27 cellular contexts compared by ENCODE assay signal in the genomic region with DNA sequence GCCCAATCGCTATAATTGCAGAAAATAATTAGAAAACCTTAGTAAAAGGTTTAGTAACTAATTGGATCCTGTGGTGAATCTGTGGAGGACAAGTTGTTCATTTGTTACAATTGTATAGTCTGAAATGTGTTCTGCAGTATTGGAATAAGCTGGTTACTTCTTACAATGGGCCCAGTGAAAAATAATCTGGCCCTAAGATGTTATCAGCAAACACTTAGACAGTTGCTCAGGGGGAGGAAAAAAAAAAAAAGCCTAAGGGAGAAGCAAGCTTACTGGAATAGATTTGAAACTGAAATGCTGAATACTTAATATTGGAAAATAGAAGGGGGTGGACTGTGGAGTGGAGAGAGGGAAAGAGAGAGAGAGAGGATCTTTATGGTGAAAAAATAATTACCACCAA. TPM values are rescaled to one million over a fixed set of nuclear protein-coding genes. Genes with fewer than 3 reads are reported as not detected.
DNase-seq lines count a peak whose midpoint lies in the region; ATAC-seq and TF ChIP-seq lines count a peak whose summit lies in the region.
"Had no signal": no experiment of that assay in that cellular context is flagged by ENCODE, and none has a peak within 500 bp of the region (broad histone marks: within the 10 kb centered on the region; RNA-seq: fewer than 3 reads in every experiment).

No MANE protein-coding gene starts in this region.

- ATAC-seq in GM18502 (IDR thresholded peaks at IDR 0.05; ENCODE audit: poor library complexity, unreplicated experiment) (no peak), GM19035 (IDR thresholded peaks at IDR 0.05; ENCODE audit: unreplicated experiment) (no peak)
- ATAC-seq: GM12878, heart left ventricle, mucosa of descending colon, pancreas, upper lobe of right lung had no signal

- DNase-seq in NCI-H524 (lab: John Stamatoyannopoulos, UW): peak; percentile 68 to 86
- no peak for DNase-seq in activated naive CD4-positive, alpha-beta T cell (lab: John Stamatoyannopoulos, UW)
- DNase-seq: activated CD4-positive, alpha-beta T cell treated with anti-CD3 and anti-CD28 coated beads, Interleukin-2, amount 10 ng/mL, durations not matched to agents 7 days and 5 days; activated T-cell treated with anti-CD3 and anti-CD28 coated beads, Interleukin-2, amount 50 U/mL, for 48 hours; C1 segment of cervical spinal cord; effector CD8-positive, alpha-beta T cell; heart left ventricle; KBM-7; MG63; mucosa of descending colon; NCI-H1417 treated with DMSO at 0.1 percent for 48 hours; NCI-H526 treated with DMSO at 0.1 percent for 48 hours; pancreas; SJCRH30; stimulated activated CD4-positive, alpha-beta T cell treated with anti-CD3 and anti-CD28 coated beads, Interleukin-4, amount 100 ng/mL, for 1 hour; upper lobe of right lung had no signal

- peak overlapping the region; percentile 88 for H3K4me3 ChIP-seq in HEK293 (ENCODE audit: low read depth, low read length)
- H3K4me3 ChIP-seq: breast epithelium, GM12878, heart left ventricle, lung, MG63, mucosa of descending colon, pancreas, SJCRH30, upper lobe of right lung had no signal

- CTCF ChIA-PET in HEK293 (lab: Yijun Ruan, JAX): interaction anchor here (1.3 kb wide), 1 partner anchor 13 kb away, joined by 4 read pairs; no protein-coding TSS in a partner anchor

- POLR2A ChIA-PET in HEK293 (lab: Yijun Ruan, JAX): interaction anchor here (0.6 to 0.7 kb wide), 4 partner anchors 20 to 906 kb away, joined by 3 to 8 read pairs (median 4); no protein-coding TSS in a partner anchor

- no peak for TF ChIP-seq CTCF in HEK293 (tag by site-specific recombination; IDR thresholded peaks at IDR 0.05)

- H3K36me3 ChIP-seq in HEK293 (ENCODE audit: control insufficient read depth in 2 of 2, insufficient read depth in 1 of 2, low read length in 2 of 2): no peaks in the 10 kb centered on the region
- H3K36me3 ChIP-seq: breast epithelium, heart left ventricle, MG63, pancreas, SJCRH30, upper lobe of right lung had no signal

- H3K4me1 ChIP-seq in HEK293 (ENCODE audit: control insufficient read depth, insufficient read depth, low read length): peaks cover 16% of the 10 kb centered on the region
- H3K4me1 ChIP-seq: breast epithelium, pancreas, SJCRH30 had no signal

- H3K27ac ChIP-seq in HEK293 (ENCODE audit: extremely low read depth, low read depth, low read length) (no peak overlapping the region), cingulate gyrus (ENCODE audit: low read depth, low read length) (peak overlapping the region; percentile 41), temporal lobe (ENCODE audit: low read depth, low read length) (peak overlapping the region; percentile 19)
- H3K27ac ChIP-seq: breast epithelium, heart left ventricle, pancreas, SJCRH30, upper lobe of right lung had no signal

- H3K9me3 ChIP-seq in HEK293 (ENCODE audit: control insufficient read depth, insufficient read depth, low read depth, low read length): no peaks in the 10 kb centered on the region
- H3K9me3 ChIP-seq: MG63, mucosa of descending colon, pancreas, SJCRH30, upper lobe of right lung had no signal

TF ChIP-seq in HEK293, 187 proteins besides CTCF, POLR2A, EP300 and RAD21:
- TF ChIP-seq PATZ1 (tag by site-specific recombination; IDR thresholded peaks at IDR 0.05) (0 out of 2 replicates have a peak, but pooled peaks have one; percentile 14), PRDM6 (tag by site-specific recombination; IDR thresholded peaks at IDR 0.05) (peak; percentile 40), ZNF600 (tag by site-specific recombination; IDR thresholded peaks at IDR 0.05) (peak; percentile 73), ZNF76 (tag by site-specific recombination; IDR thresholded peaks at IDR 0.05; ENCODE audit: borderline replicate concordance, low read depth) (no peak), ZBTB7A (tag by site-specific recombination; IDR thresholded peaks at IDR 0.05; ENCODE audit: low read depth) (no peak), ZNF548 (tag by site-specific recombination; IDR thresholded peaks at IDR 0.05) (no peak), ZNF138 (tag by site-specific recombination; IDR thresholded peaks at IDR 0.05; ENCODE audit: borderline replicate concordance) (no peak), FEZF1 (tag by site-specific recombination; IDR thresholded peaks at IDR 0.05) (peak; percentile 67), PRDM1 (tag by site-specific recombination; IDR thresholded peaks at IDR 0.05) (peak; percentile 76), ZBTB17 (tag by site-specific recombination; IDR thresholded peaks at IDR 0.05) (0 out of 2 replicates have a peak, but pooled peaks have one; percentile 12), ZXDB (tag by site-specific recombination; IDR thresholded peaks at IDR 0.05) (0 out of 2 replicates have a peak, but pooled peaks have one; percentile 27), GLI2 (tag by site-specific recombination; IDR thresholded peaks at IDR 0.05; ENCODE audit: borderline replicate concordance, low read depth) (no peak), ZNF362 (tag by site-specific recombination; IDR thresholded peaks at IDR 0.05) (no peak)

RNA-seq across cellular contexts. Expression of gene FOXG1, which starts 4.0 kb away (rescaled TPM):
- total RNA-seq in temporal lobe: 54.8 TPM
- total RNA-seq: activated CD4-positive, alpha-beta T cell treated with anti-CD3 and anti-CD28 coated beads, Interleukin-2, amount 10 ng/mL, durations not matched to agents 7 days and 5 days; breast epithelium; fibroblast of villous mesenchyme; heart left ventricle; HT1080; mucosa of descending colon; pancreas; RPMI7951; upper lobe of right lung had no signal

Comparison
In these comparisons a context has a peak if more than half of its experiments do, and no peak if none do; other contexts are left out.
1. DNase-seq: peak in NCI-H524 (2 of 2); none in activated naive CD4-positive, alpha-beta T cell (0 of 4).